ENCODE assay signal across 1 cellular context in genomic region chr4:70705856-70706461, GRCh38.
TF ChIP-seq lines count a peak whose summit lies in the region.

No MANE protein-coding gene starts in this region.

TF ChIP-seq in K562, 482 proteins besides CTCF, POLR2A, EP300 and RAD21:
- TF ChIP-seq ZKSCAN8 (CRISPR knock-in tag; IDR thresholded peaks at IDR 0.05) (peak; percentile 87), CXXC5 (CRISPR knock-in tag; IDR thresholded peaks at IDR 0.05) (no peak), NFRKB (IDR thresholded peaks at IDR 0.05; ENCODE audit: low read depth) (no peak), FOXK2 (conservative IDR thresholded peaks at IDR 0.05 in 1 of 2, IDR thresholded peaks at IDR 0.05 in 1 of 2; ENCODE audit: low read depth in 2 of 2) (0 out of 4 replicates have a peak, but pooled peaks of 1 of the 2 experiments have one; percentile 24), GTF2E2 (tag; IDR thresholded peaks at IDR 0.05) (0 out of 2 replicates have a peak, but pooled peaks have one; percentile 33), ZNF408 (CRISPR knock-in tag; IDR thresholded peaks at IDR 0.05; ENCODE audit: low read depth) (no peak), WHSC1 (IDR thresholded peaks at IDR 0.05; ENCODE audit: low read length) (no peak), CBX1 (IDR thresholded peaks at IDR 0.05; ENCODE audit: low read depth) (no peak), MIER1 (IDR thresholded peaks at IDR 0.05; ENCODE audit: low read depth) (0 out of 2 replicates have a peak, but pooled peaks have one; percentile 22), ATF3 (IDR thresholded peaks at IDR 0.05) (no peak), ATF3 (CRISPR knock-in tag; conservative IDR thresholded peaks at IDR 0.05) (no peak), ZNF511 (CRISPR knock-in tag; IDR thresholded peaks at IDR 0.05) (no peak), SIN3A (IDR thresholded peaks at IDR 0.05; ENCODE audit: borderline replicate concordance in 2 of 2, control insufficient read depth in 1 of 2, low read depth in 2 of 2, low read length in 2 of 2) (0 out of 4 replicates have a peak, but pooled peaks of 1 of the 2 experiments have one; percentile 43), POU5F1 (IDR thresholded peaks at IDR 0.05; ENCODE audit: borderline replicate concordance, low read depth, low read length, partially characterized antibody) (no peak), DMBX1 (CRISPR knock-in tag; IDR thresholded peaks at IDR 0.05; ENCODE audit: borderline replicate concordance) (no peak), ETV1 (tag; conservative IDR thresholded peaks at IDR 0.05; ENCODE audit: low read depth) (no peak), STAT5A (IDR thresholded peaks at IDR 0.05; ENCODE audit: borderline replicate concordance, low read length) (no peak), ZNF766 (CRISPR knock-in tag; conservative IDR thresholded peaks at IDR 0.05) (0 out of 2 replicates have a peak, but pooled peaks have one; percentile 49), BCOR (IDR thresholded peaks at IDR 0.05) (0 out of 2 replicates have a peak, but pooled peaks have one; percentile 25), NRF1 (conservative IDR thresholded peaks at IDR 0.05 in 1 of 2, IDR thresholded peaks at IDR 0.05 in 1 of 2) (peak; percentile 6 to 45; a peak in 1 of 4 replicates), NBN (IDR thresholded peaks at IDR 0.05; ENCODE audit: low read depth) (0 out of 2 replicates have a peak, but pooled peaks have one; percentile 34), ILF3 (IDR thresholded peaks at IDR 0.05; ENCODE audit: borderline replicate concordance) (no peak), RAD51 (IDR thresholded peaks at IDR 0.05; ENCODE audit: borderline replicate concordance, low read depth) (0 out of 2 replicates have a peak, but pooled peaks have one; percentile 3), PYGO2 (tag; IDR thresholded peaks at IDR 0.05) (no peak), PRDM10 (IDR thresholded peaks at IDR 0.05; ENCODE audit: partially characterized antibody) (no peak), ARID4B (CRISPR knock-in tag; IDR thresholded peaks at IDR 0.05) (peak; percentile 4; the same call in 1 of the 2 replicates), KDM1A (IDR thresholded peaks at IDR 0.05) (peak in 1 of 2 experiments; percentile 33; a peak in 2 of 4 replicates), ZNF280B (CRISPR knock-in tag; IDR thresholded peaks at IDR 0.05) (no peak), FOXA3 (CRISPR knock-in tag; conservative IDR thresholded peaks at IDR 0.05 in 1 of 2, IDR thresholded peaks at IDR 0.05 in 1 of 2) (0 out of 4 replicates have a peak, but pooled peaks of 1 of the 2 experiments have one; percentile 18)
- TF ChIP-seq, protein P1, sequence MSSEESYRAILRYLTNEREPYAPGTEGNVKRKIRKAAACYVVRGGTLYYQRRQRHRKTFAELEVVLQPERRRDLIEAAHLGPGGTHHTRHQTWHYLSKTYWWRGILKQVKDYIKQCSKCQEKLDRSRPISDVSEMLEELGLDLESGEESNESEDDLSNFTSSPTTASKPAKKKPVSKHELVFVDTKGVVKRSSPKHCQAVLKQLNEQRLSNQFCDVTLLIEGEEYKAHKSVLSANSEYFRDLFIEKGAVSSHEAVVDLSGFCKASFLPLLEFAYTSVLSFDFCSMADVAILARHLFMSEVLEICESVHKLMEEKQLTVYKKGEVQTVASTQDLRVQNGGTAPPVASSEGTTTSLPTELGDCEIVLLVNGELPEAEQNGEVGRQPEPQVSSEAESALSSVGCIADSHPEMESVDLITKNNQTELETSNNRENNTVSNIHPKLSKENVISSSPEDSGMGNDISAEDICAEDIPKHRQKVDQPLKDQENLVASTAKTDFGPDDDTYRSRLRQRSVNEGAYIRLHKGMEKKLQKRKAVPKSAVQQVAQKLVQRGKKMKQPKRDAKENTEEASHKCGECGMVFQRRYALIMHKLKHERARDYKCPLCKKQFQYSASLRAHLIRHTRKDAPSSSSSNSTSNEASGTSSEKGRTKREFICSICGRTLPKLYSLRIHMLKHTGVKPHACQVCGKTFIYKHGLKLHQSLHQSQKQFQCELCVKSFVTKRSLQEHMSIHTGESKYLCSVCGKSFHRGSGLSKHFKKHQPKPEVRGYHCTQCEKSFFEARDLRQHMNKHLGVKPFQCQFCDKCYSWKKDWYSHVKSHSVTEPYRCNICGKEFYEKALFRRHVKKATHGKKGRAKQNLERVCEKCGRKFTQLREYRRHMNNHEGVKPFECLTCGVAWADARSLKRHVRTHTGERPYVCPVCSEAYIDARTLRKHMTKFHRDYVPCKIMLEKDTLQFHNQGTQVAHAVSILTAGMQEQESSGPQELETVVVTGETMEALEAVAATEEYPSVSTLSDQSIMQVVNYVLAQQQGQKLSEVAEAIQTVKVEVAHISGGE (CRISPR knock-in tag; IDR thresholded peaks at IDR 0.05) = 0 out of 6 replicates have a peak, but pooled peaks of 1 of the 3 experiments have one; percentile 5
- TF ChIP-seq, protein P2, sequence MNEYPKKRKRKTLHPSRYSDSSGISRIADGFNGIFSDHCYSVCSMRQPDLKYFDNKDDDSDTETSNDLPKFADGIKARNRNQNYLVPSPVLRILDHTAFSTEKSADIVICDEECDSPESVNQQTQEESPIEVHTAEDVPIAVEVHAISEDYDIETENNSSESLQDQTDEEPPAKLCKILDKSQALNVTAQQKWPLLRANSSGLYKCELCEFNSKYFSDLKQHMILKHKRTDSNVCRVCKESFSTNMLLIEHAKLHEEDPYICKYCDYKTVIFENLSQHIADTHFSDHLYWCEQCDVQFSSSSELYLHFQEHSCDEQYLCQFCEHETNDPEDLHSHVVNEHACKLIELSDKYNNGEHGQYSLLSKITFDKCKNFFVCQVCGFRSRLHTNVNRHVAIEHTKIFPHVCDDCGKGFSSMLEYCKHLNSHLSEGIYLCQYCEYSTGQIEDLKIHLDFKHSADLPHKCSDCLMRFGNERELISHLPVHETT (CRISPR knock-in tag; conservative IDR thresholded peaks at IDR 0.05 in 1 of 2, IDR thresholded peaks at IDR 0.05 in 1 of 2) = no peak
